ENCODE assay signal across 17 cellular contexts in the genomic region with DNA sequence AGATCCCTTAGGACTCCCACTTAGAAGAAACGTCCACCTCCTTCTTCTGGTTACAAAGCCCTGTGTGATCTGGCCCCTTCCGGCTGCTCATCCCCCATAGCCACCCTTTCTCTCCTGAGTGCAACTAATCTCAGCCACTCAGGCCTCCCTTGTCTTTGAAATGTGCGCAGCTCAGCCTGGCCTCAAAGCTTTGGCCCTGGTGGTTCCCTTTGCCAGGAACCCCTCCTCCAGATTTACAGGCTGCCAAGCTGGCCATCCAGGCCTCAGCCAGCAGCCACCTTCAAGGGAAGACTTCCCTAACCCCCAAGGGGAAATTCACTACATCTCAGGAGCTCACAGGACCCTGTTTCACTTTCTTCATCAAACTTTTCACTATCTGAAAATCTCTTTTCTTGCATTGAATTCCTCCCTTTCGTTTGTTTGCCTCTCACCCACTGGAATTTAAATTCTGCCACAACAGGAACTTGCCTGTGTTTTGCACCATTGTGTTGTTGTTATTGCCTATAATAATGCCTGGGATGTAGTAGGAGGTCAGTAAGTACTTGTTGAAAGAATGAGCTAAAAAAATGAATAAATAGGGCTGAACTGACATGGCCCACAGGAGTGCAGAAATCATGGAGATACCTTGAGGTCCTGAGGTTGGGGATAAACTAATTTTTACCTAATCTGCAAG.
DNase-seq lines count a peak whose midpoint lies in the region; ATAC-seq and FAIRE-seq lines count a peak whose summit lies in the region.
"Had no signal": no experiment of that assay in that cellular context is flagged by ENCODE, and none has a peak within 500 bp of the region (broad histone marks: within the 10 kb centered on the region; RNA-seq: fewer than 3 reads in every experiment).

No MANE protein-coding gene starts in this region.

- no peak for FAIRE-seq in urothelium cell line (lab: Jason Lieb, UNC)
- FAIRE-seq: colon, pancreas had no signal

- H3K79me2 ChIP-seq in Karpas-422 (ENCODE audit: low read length), result no peaks in the 10 kb centered on the region

- no peak overlapping the region for H3K4me2 ChIP-seq in Karpas-422 (ENCODE audit: low read depth, low read length, poor library complexity, severe bottlenecking)

- no peak for DNase-seq in Karpas-422
- peak; percentile 56 for DNase-seq in astrocyte of the hippocampus (ENCODE audit: low read depth, low spot score)
- peak; percentile 9 for DNase-seq in medulla oblongata (ENCODE audit: extremely low spot score)
- no peak for DNase-seq in T-helper 17 cell
- DNase-seq in activated T-cell treated with anti-CD3 and anti-CD28 coated beads, Interleukin-2, amount 50 U/mL, for 72 hours, result no peak
- no peak for DNase-seq in urothelium cell line (ENCODE audit: low spot score)
- DNase-seq: activated CD4-positive, alpha-beta T cell treated with anti-CD3 and anti-CD28 coated beads for 36 hours; activated naive CD8-positive, alpha-beta T cell treated with anti-CD3 and anti-CD28 coated beads, Interleukin-2, amount 10 ng/mL, durations not matched to agents 7 days and 5 days; lower lobe of right lung; NCI-H1105 treated with DMSO at 0.1 percent for 48 hours; pancreas; stimulated activated CD4-positive, alpha-beta T cell treated with anti-CD3 and anti-CD28 coated beads, Interleukin-15, amount 100 ng/mL, for 24 hours; upper lobe of right lung had no signal

- H3K9me3 Mint-ChIP-seq in activated T-cell treated with anti-CD3 and anti-CD28 coated beads, Interleukin-2, amount 50 U/mL, for 72 hours, result peaks cover 3% of the 10 kb centered on the region in 2 donors
- H3K9me3 Mint-ChIP-seq: activated naive CD8-positive, alpha-beta T cell treated with anti-CD3 and anti-CD28 coated beads, Interleukin-2, amount 10 ng/mL, durations not matched to agents 7 days and 5 days; IgD-negative memory B cell had no signal

- no peaks in the 10 kb centered on the region for H4K20me1 ChIP-seq in Karpas-422 (ENCODE audit: insufficient read depth, low read depth, low read length)

- H3K27me3 Mint-ChIP-seq in T-helper 17 cell, result peaks cover 18% of the 10 kb centered on the region
- H3K27me3 Mint-ChIP-seq in activated T-cell treated with anti-CD3 and anti-CD28 coated beads, Interleukin-2, amount 50 U/mL, for 72 hours (ENCODE audit: low read depth), result peaks cover 6% of the 10 kb centered on the region
- H3K27me3 Mint-ChIP-seq: IgD-negative memory B cell had no signal

- peak overlapping the region; percentile 82 for H2AFZ ChIP-seq in Karpas-422 (ENCODE audit: low read length)

- no peak overlapping the region for H3K4me3 Mint-ChIP-seq in T-helper 17 cell
- no peak overlapping the region for H3K4me3 Mint-ChIP-seq in activated T-cell treated with anti-CD3 and anti-CD28 coated beads, Interleukin-2, amount 50 U/mL, for 72 hours
- H3K4me3 Mint-ChIP-seq: activated CD4-positive, alpha-beta T cell treated with anti-CD3 and anti-CD28 coated beads for 36 hours; activated naive CD8-positive, alpha-beta T cell treated with anti-CD3 and anti-CD28 coated beads, Interleukin-2, amount 10 ng/mL, durations not matched to agents 7 days and 5 days; CD14-positive monocyte; IgD-negative memory B cell had no signal

- H3K9ac ChIP-seq in Karpas-422 (ENCODE audit: low read length), result peak overlapping the region; percentile 16; the same call in 1 of the 2 replicates
- peak overlapping the region in 1 of 2 donors; percentile 55 for H3K9ac ChIP-seq in stomach smooth muscle (ENCODE audit: low read length in 2 of 2)

- H3K36me3 Mint-ChIP-seq in T-helper 17 cell (ENCODE audit: low read depth), result no peaks in the 10 kb centered on the region
- H3K36me3 Mint-ChIP-seq in activated T-cell treated with anti-CD3 and anti-CD28 coated beads, Interleukin-2, amount 50 U/mL, for 72 hours (ENCODE audit: insufficient read depth in 2 of 2), result peaks cover 0 to 2% of the 10 kb centered on the region in 2 donors
- H3K36me3 Mint-ChIP-seq: activated naive CD8-positive, alpha-beta T cell treated with anti-CD3 and anti-CD28 coated beads, Interleukin-2, amount 10 ng/mL, durations not matched to agents 7 days and 5 days; CD14-positive monocyte; IgD-negative memory B cell had no signal

- no peaks in the 10 kb centered on the region for H3K9me2 ChIP-seq in Karpas-422 (replicated peaks; ENCODE audit: insufficient read depth, low read length)

- H3K27me3 ChIP-seq in Karpas-422 (ENCODE audit: low read length) (no peaks in the 10 kb centered on the region), stomach smooth muscle (ENCODE audit: control insufficient read depth in 1 of 2, insufficient read depth in 2 of 2, low read length in 2 of 2) (no peaks in the 10 kb centered on the region)
- H3K27me3 ChIP-seq: pancreas, upper lobe of right lung had no signal

- H3K4me1 ChIP-seq in Karpas-422 (ENCODE audit: low read length), result peaks cover 33% of the 10 kb centered on the region
- H3K4me1 ChIP-seq in stomach smooth muscle (ENCODE audit: control insufficient read depth, insufficient read depth, low read length), result peaks cover 20% of the 10 kb centered on the region
- H3K4me1 ChIP-seq: lower lobe of right lung, pancreas, upper lobe of right lung had no signal

- peaks cover 7% of the 10 kb centered on the region for H3K4me1 Mint-ChIP-seq in T-helper 17 cell
- no peaks in the 10 kb centered on the region for H3K4me1 Mint-ChIP-seq in activated T-cell treated with anti-CD3 and anti-CD28 coated beads, Interleukin-2, amount 50 U/mL, for 72 hours (ENCODE audit: low read depth)
- H3K4me1 Mint-ChIP-seq: activated naive CD8-positive, alpha-beta T cell treated with anti-CD3 and anti-CD28 coated beads, Interleukin-2, amount 10 ng/mL, durations not matched to agents 7 days and 5 days; CD14-positive monocyte; IgD-negative memory B cell had no signal

- H3K9me3 ChIP-seq in Karpas-422 (ENCODE audit: low read length), result peaks cover 18% of the 10 kb centered on the region
- H3K9me3 ChIP-seq in stomach smooth muscle (ENCODE audit: control insufficient read depth in 2 of 2, low read length in 2 of 2), result peaks cover 6 to 7% of the 10 kb centered on the region in 2 donors
- H3K9me3 ChIP-seq in T-helper 17 cell (ENCODE audit: control insufficient read depth, low read length, poor library complexity, severe bottlenecking), result no peaks in the 10 kb centered on the region
- H3K9me3 ChIP-seq: pancreas had no signal

- no peak overlapping the region for H3K27ac Mint-ChIP-seq in T-helper 17 cell
- H3K27ac Mint-ChIP-seq in activated T-cell treated with anti-CD3 and anti-CD28 coated beads, Interleukin-2, amount 50 U/mL, for 72 hours, result no peak overlapping the region
- H3K27ac Mint-ChIP-seq: activated CD4-positive, alpha-beta T cell treated with anti-CD3 and anti-CD28 coated beads for 36 hours; activated naive CD8-positive, alpha-beta T cell treated with anti-CD3 and anti-CD28 coated beads, Interleukin-2, amount 10 ng/mL, durations not matched to agents 7 days and 5 days; CD14-positive monocyte; IgD-negative memory B cell had no signal

- no peaks in the 10 kb centered on the region for H3K36me3 ChIP-seq in Karpas-422 (ENCODE audit: insufficient read depth, low read length)
- no peaks in the 10 kb centered on the region for H3K36me3 ChIP-seq in stomach smooth muscle (ENCODE audit: control insufficient read depth in 2 of 2, insufficient read depth in 2 of 2, low read length in 2 of 2)
- H3K36me3 ChIP-seq: lower lobe of right lung, pancreas, upper lobe of right lung had no signal

- no peak for ATAC-seq in T-helper 17 cell
- ATAC-seq in activated T-cell treated with anti-CD3 and anti-CD28 coated beads, Interleukin-2, amount 50 U/mL, for 72 hours (replicated peaks in 1 of 2), result no peak
- ATAC-seq: activated CD4-positive, alpha-beta T cell treated with anti-CD3 and anti-CD28 coated beads for 36 hours; lower lobe of right lung; pancreas; upper lobe of right lung had no signal

- H3K27ac ChIP-seq in Karpas-422 (ENCODE audit: low read length) (peak overlapping the region; percentile 32; the same call in 1 of the 2 replicates), stomach smooth muscle (ENCODE audit: low read length) (peak overlapping the region; percentile 86)
- H3K27ac ChIP-seq: lower lobe of right lung, upper lobe of right lung had no signal

- H3K4me3 ChIP-seq in Karpas-422 (ENCODE audit: low read length), result no peak overlapping the region
- peak overlapping the region in 1 of 2 donors; percentile 9 for H3K4me3 ChIP-seq in stomach smooth muscle (ENCODE audit: low read length in 2 of 2)
- H3K4me3 ChIP-seq: lower lobe of right lung, pancreas, upper lobe of right lung had no signal

Comparison
In these comparisons a context has a peak if more than half of its experiments do, and no peak if none do; other contexts are left out.
1. DNase-seq: peak in astrocyte of the hippocampus (single experiment) and medulla oblongata (single experiment); none in Karpas-422 (single experiment), T-helper 17 cell (0 of 3), activated T-cell treated with anti-CD3 and anti-CD28 coated beads, Interleukin-2, amount 50 U/mL, for 72 hours (0 of 2) and urothelium cell line (single experiment).